ENCODE assay signal across 23 cellular contexts in the genomic region with DNA sequence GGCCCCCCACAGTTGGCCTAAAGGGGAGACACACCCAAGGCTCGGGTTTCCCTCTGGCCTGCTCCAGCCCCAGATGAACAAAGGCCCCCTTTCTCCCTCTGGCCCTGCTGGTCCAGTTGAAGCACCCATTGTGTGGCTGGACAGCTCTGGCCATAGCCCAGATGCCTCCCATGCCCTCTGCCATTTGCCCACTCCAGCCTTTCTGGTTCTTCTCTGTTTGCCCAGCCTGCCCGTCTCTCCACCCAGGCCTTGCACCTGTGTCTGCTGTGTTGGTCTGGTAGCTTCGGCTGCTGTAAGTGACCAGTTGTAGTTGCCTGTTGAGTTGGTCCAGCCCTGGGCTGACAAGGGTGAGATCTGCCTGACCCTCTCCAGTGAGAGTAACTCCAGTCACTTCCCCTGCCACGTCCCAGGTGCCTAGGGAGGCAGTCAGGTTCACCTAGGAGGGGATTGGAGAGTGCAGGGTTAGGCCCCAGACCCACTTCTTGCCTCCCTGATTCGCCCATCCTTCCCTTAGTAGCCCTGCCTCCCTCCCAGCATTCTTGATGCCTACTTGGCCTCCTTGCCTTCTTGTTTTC. TPM values are rescaled to one million over a fixed set of nuclear protein-coding genes. Genes with fewer than 3 reads are reported as not detected.
DNase-seq lines count a peak whose midpoint lies in the region; ATAC-seq, FAIRE-seq and TF ChIP-seq lines count a peak whose summit lies in the region.
"Had no signal": no experiment of that assay in that cellular context is flagged by ENCODE, and none has a peak within 500 bp of the region (broad histone marks: within the 10 kb centered on the region; RNA-seq: fewer than 3 reads in every experiment).

No MANE protein-coding gene starts in this region.

- H3K79me2 ChIP-seq in neural progenitor cell (ENCODE audit: low read depth), result no peaks in the 10 kb centered on the region

- peak; percentile 68 for DNase-seq in cardiac septum (ENCODE audit: low spot score)
- DNase-seq in Right ventricle myocardium inferior (ENCODE audit: missing footprints), result no peak
- DNase-seq in frontal cortex (ENCODE audit: low spot score in 2 of 2), result peak; percentile 59 to 78
- DNase-seq in neural progenitor cell (ENCODE audit: low spot score), result peak; percentile 1
- no peak for DNase-seq in GM13976 (ENCODE audit: low spot score)
- DNase-seq in upper lobe of left lung, result no peak
- DNase-seq: activated CD4-positive, alpha-beta T cell treated with anti-CD3 and anti-CD28 coated beads, Interleukin-2, amount 50 U/mL, for 4 hours; activated T-cell treated with anti-CD3 and anti-CD28 coated beads, Interleukin-2, amount 50 U/mL, for 24 hours; brain microvascular endothelial cell; CD4-positive, alpha-beta T cell; dermis blood vessel endothelial cell; naive thymus-derived CD8-positive, alpha-beta T cell; NCI-H1930; NCI-H446; RPMI8226; thyroid gland had no signal

- 76 to 82% methylated on average over 4 to 5 of the region's 5 CpGs for WGBS in upper lobe of left lung, 2 donors

- no peak overlapping the region for H3K9ac ChIP-seq in neural progenitor cell

- H3K4me1 ChIP-seq in neural progenitor cell (peaks cover 10% of the 10 kb centered on the region), upper lobe of left lung (peaks cover 21 to 35% (median 30%) of the 10 kb centered on the region in 4 donors)

- no peak for TF ChIP-seq EP300 in upper lobe of left lung (IDR thresholded peaks at IDR 0.05)

- H3K27ac ChIP-seq in neural progenitor cell (no peak overlapping the region), upper lobe of left lung (no peak overlapping the region)
- H3K27ac ChIP-seq: brain microvascular endothelial cell, psoas muscle, thyroid gland had no signal

- H3K27me3 ChIP-seq in neural progenitor cell, result peaks cover 100% of the 10 kb centered on the region
- peaks cover 0 to 64% (median 24%) of the 10 kb centered on the region in 4 donors for H3K27me3 ChIP-seq in upper lobe of left lung

- H3K27me3 Mint-ChIP-seq in neural progenitor cell (ENCODE audit: insufficient read depth, low read depth), result peaks cover 33% of the 10 kb centered on the region

- H3K4me3 ChIP-seq in neural progenitor cell (no peak overlapping the region), upper lobe of left lung (no peak overlapping the region)
- H3K4me3 ChIP-seq: psoas muscle, thyroid gland had no signal

- FAIRE-seq in frontal cortex (lab: Jason Lieb, UNC), result no peak
- FAIRE-seq: GM18507, H1 had no signal

- no peak for ATAC-seq in Right ventricle myocardium inferior
- no peak for ATAC-seq in HG02571 (IDR thresholded peaks at IDR 0.05; ENCODE audit: unreplicated experiment)
- no peak for ATAC-seq in upper lobe of left lung (ENCODE audit: low FRiP score in 2 of 2)
- no peak for ATAC-seq in GM18502 (IDR thresholded peaks at IDR 0.05; ENCODE audit: poor library complexity, unreplicated experiment)
- ATAC-seq: naive thymus-derived CD8-positive, alpha-beta T cell; psoas muscle had no signal

- H3K9me3 ChIP-seq in neural progenitor cell (ENCODE audit: low read depth) (no peaks in the 10 kb centered on the region), upper lobe of left lung (no peaks in the 10 kb centered on the region)
- H3K9me3 ChIP-seq: psoas muscle, thyroid gland had no signal

- H3K36me3 ChIP-seq in neural progenitor cell, result no peaks in the 10 kb centered on the region
- H3K36me3 ChIP-seq in upper lobe of left lung, result no peaks in the 10 kb centered on the region
- H3K36me3 ChIP-seq: brain microvascular endothelial cell, thyroid gland had no signal

- intact Hi-C loops in cardiac septum (cut with DNase I) (no loop called here), Right ventricle myocardium inferior (cut with DNase I) (loop anchor here (10.0 kb wide), 1 partner anchor 175 kb away; a partner anchor contains a TSS)

- H3K4me2 ChIP-seq in neural progenitor cell, result no peak overlapping the region

- H3K4me3 Mint-ChIP-seq in neural progenitor cell, result no peak overlapping the region
- H3K4me3 Mint-ChIP-seq: activated naive CD8-positive, alpha-beta T cell; activated T-cell treated with anti-CD3 and anti-CD28 coated beads, Interleukin-2, amount 50 U/mL, for 24 hours had no signal

- in situ Hi-C loops in GM13976 (cut with MboI; ENCODE audit: low sequenced_read_pairs, unreplicated experiment), result no loop called here

- peaks cover 11% of the 10 kb centered on the region for H3K4me1 Mint-ChIP-seq in neural progenitor cell

- H3K36me3 Mint-ChIP-seq in neural progenitor cell, result peaks cover 9% of the 10 kb centered on the region
- H3K36me3 Mint-ChIP-seq: activated naive CD8-positive, alpha-beta T cell; naive thymus-derived CD8-positive, alpha-beta T cell had no signal

- peak overlapping the region; percentile 60 for H3K27ac Mint-ChIP-seq in neural progenitor cell
- H3K27ac Mint-ChIP-seq: activated naive CD8-positive, alpha-beta T cell; activated T-cell treated with anti-CD3 and anti-CD28 coated beads, Interleukin-2, amount 50 U/mL, for 24 hours; CD4-positive, alpha-beta T cell; naive thymus-derived CD8-positive, alpha-beta T cell had no signal

- H2AFZ ChIP-seq in neural progenitor cell (replicated peaks), result no peak overlapping the region

- peaks cover 11% of the 10 kb centered on the region for H3F3A ChIP-seq in neural progenitor cell (ENCODE audit: low read depth)

- H3K9me3 Mint-ChIP-seq in neural progenitor cell, result peaks cover 4% of the 10 kb centered on the region
- H3K9me3 Mint-ChIP-seq: activated T-cell treated with anti-CD3 and anti-CD28 coated beads, Interleukin-2, amount 50 U/mL, for 24 hours; CD4-positive, alpha-beta T cell had no signal

- TF ChIP-seq CTCF in neural progenitor cell (IDR thresholded peaks at IDR 0.05) (no peak), GM13976 (IDR thresholded peaks at IDR 0.05; ENCODE audit: borderline replicate concordance, control extremely low read depth, extremely low read depth, insufficient read depth, missing control alignments) (no peak), upper lobe of left lung (IDR thresholded peaks at IDR 0.05) (no peak)

- H4K20me1 ChIP-seq in neural progenitor cell (ENCODE audit: low read depth), result peaks cover 25% of the 10 kb centered on the region

- no peak for TF ChIP-seq POLR2A in upper lobe of left lung (IDR thresholded peaks at IDR 0.05)

RNA-seq across cellular contexts. Expression of a gene that starts 3.0 kb away (rescaled TPM):
- total RNA-seq in cardiac septum, result 11.1 TPM
- total RNA-seq in Right ventricle myocardium inferior, result 7.3 TPM
- 37.5 TPM for total RNA-seq in frontal cortex
- total RNA-seq in neural progenitor cell (ENCODE audit: low replicate concordance), result 0.28 and 1.1 TPM in 2 replicates
- total RNA-seq in upper lobe of left lung, result 1 to 10 TPM in 1 of 6 donors, under 1 TPM in 5; under 0.01 to 2.6 (median 0.80) TPM
- total RNA-seq: CD4-positive, alpha-beta T cell; dermis blood vessel endothelial cell; lung microvascular endothelial cell had no signal

RNA-seq across cellular contexts. Expression of a gene that starts 18.7 kb away (rescaled TPM):
- 15.0 TPM for total RNA-seq in cardiac septum
- 13.0 TPM for total RNA-seq in Right ventricle myocardium inferior
- 38.3 TPM for total RNA-seq in frontal cortex
- total RNA-seq in neural progenitor cell (ENCODE audit: low replicate concordance), result 17.3 and 27.3 TPM in 2 replicates
- 10 to 100 TPM in 2 of 6 donors, 1 to 10 TPM in 4; 6.6 to 78.6 (median 8.2) TPM for total RNA-seq in upper lobe of left lung

RNA-seq across cellular contexts. Expression of a gene that starts 25.4 kb away (rescaled TPM):
- total RNA-seq in cardiac septum, result 31.0 TPM
- 23.8 TPM for total RNA-seq in Right ventricle myocardium inferior
- total RNA-seq in frontal cortex, result 51.4 TPM
- 56.4 and 67.9 TPM in 2 replicates for total RNA-seq in neural progenitor cell (ENCODE audit: low replicate concordance)
- total RNA-seq in upper lobe of left lung, result 10 to 100 TPM; 12.8 to 44.0 (median 21.1) TPM

RNA-seq across cellular contexts. Expression of a gene that starts 39.0 kb away (rescaled TPM):
- total RNA-seq in cardiac septum (17.9 TPM), Right ventricle myocardium inferior (13.1 TPM), frontal cortex (11.0 TPM), neural progenitor cell (ENCODE audit: low replicate concordance) (15.5 and 23.4 TPM in 2 replicates), upper lobe of left lung (10 to 100 TPM; 13.4 to 56.7 (median 30.7) TPM)

Comparison
In these comparisons a context has a peak if more than half of its experiments do, and no peak if none do; other contexts are left out.
1. DNase-seq: peak in cardiac septum (single experiment), frontal cortex (2 of 2) and neural progenitor cell (single experiment); none in Right ventricle myocardium inferior (single experiment), GM13976 (single experiment) and upper lobe of left lung (0 of 2).